Comparison of ENCODE assay signal across 7 cellular contexts in genomic region chr6:95654176-95654575, GRCh38.
"Had no signal": no experiment of that assay in that cellular context is flagged by ENCODE, and none has a peak within 500 bp of the region (broad histone marks: within the 10 kb centered on the region; RNA-seq: fewer than 3 reads in every experiment).

No MANE protein-coding gene starts in this region.

- H3K27ac ChIP-seq: HL-60 had no signal

- DNase-seq: H7, HFFc6, KG1 had no signal

- ATAC-seq: GM23338, HCT116 had no signal

- H3K9me3 ChIP-seq: HAP-1 had no signal

- H3K4me1 ChIP-seq: HAP-1 had no signal

- H3K4me2 ChIP-seq: GM23338 had no signal

- H3K36me3 ChIP-seq: HAP-1 had no signal

- H2AFZ ChIP-seq: GM23338 had no signal

- H3K4me3 ChIP-seq: GM23338, HAP-1 had no signal
